Comparison of ENCODE assay signal across 8 cellular contexts in the genomic region with DNA sequence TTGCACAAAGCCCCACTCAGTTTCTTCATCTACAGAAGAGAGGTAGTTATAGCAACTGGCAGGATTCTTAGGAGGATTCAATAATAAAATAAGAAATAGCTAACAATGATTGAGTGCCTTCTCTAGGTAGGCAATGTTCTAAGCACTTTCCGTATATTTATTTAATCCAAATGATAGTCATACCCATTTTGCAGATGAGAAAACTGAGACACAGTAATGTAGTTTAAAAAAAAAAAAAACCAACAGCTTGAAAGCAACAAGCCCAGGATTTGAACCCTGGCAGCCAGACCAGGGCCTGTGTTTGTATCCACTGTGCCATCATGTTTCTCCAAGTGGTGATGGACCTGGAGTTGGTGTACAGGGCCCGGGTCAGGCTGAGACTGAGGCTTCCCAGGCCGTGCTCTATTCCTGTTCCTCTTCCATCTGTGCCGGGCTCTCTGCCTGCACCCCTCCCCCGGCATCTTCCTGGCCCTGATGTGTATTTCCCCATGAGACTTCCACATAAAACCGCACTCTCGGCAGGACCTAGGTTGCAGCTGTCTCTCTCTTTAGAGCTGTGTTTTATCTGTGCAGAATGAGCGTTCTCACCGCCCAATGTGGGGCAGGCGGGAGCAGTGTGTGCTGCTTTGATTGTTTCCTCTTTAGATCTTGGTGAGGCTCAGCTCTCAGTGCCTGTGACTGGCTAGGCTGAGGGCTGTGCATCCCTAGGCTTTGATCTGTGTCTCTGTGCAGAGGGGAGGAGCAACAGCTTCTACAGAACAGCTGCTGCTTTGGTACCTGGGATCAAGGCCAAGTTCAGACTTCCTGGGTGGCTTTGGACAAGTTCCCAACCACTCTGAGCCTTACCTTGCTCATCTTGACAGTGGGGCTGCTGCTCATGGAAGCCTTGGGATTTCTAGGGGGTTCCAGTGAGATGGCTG. TPM values are rescaled to one million over a fixed set of nuclear protein-coding genes. Genes with fewer than 3 reads are reported as not detected.
A peak's percentile ranks its signal among the peaks of the same experiment; 100 is the strongest.
DNase-seq lines count a peak whose midpoint lies in the region; ATAC-seq and TF ChIP-seq lines count a peak whose summit lies in the region.

No MANE protein-coding gene starts in this region.

- H2BK120ac ChIP-seq in neuronal stem cell (ENCODE audit: low read depth, low read length), result no peak overlapping the region

- H3K4ac ChIP-seq in neuronal stem cell (ENCODE audit: low read length), result no peak overlapping the region

- peaks cover 36% of the 10 kb centered on the region for H3K27me3 Mint-ChIP-seq in activated CD8-positive, alpha-beta T cell treated with anti-CD3 and anti-CD28 coated beads, Interleukin-2, amount 10 ng/mL, durations not matched to agents 7 days and 5 days (ENCODE audit: low read depth)
- peaks cover 8% of the 10 kb centered on the region for H3K27me3 Mint-ChIP-seq in nephron progenitor cell (ENCODE audit: low read depth, poor library complexity)

- CTCF ChIA-PET in activated CD8-positive, alpha-beta T cell treated with anti-CD3 and anti-CD28 coated beads, Interleukin-2, amount 10 ng/mL, durations not matched to agents 7 days and 5 days (lab: Charles Lee), result interaction anchor here (1.1 to 1.5 kb wide), 4 partner anchors 14 to 214 kb away, joined by 3 to 9 read pairs (median 4); no protein-coding TSS in a partner anchor

- DNase-seq in GM12865 (ENCODE audit: low read depth) (peak; percentile 56), right atrium auricular region (ENCODE audit: low spot score) (peak; percentile 61), neuronal stem cell (ENCODE audit: low spot score) (no peak), HT-29 (ENCODE audit: low spot score) (no peak), nephron progenitor cell (no peak)
- peak; percentile 42 for DNase-seq in activated CD8-positive, alpha-beta T cell treated with anti-CD3 and anti-CD28 coated beads, Interleukin-2, amount 10 ng/mL, durations not matched to agents 7 days and 5 days

- H4K8ac ChIP-seq in neuronal stem cell (ENCODE audit: low read depth, low read length), result no peak overlapping the region

- H3K4me3 ChIP-seq in GM12865 (ENCODE audit: low read depth, low read length) (no peak overlapping the region), KMS-11 (IDR thresholded peaks at IDR 0.05; ENCODE audit: insufficient read depth, low read depth, low read length) (no peak overlapping the region), right atrium auricular region (no peak overlapping the region), neuronal stem cell (ENCODE audit: low read length in 2 of 2) (no peak overlapping the region)

- no peak overlapping the region for H4K91ac ChIP-seq in neuronal stem cell (ENCODE audit: low read depth, low read length, poor library complexity)

- H2AFZ ChIP-seq in KMS-11 (ENCODE audit: low read depth) (no peak overlapping the region), neuronal stem cell (ENCODE audit: low read length) (no peak overlapping the region)

- H3K9ac ChIP-seq in KMS-11, result no peak overlapping the region
- H3K9ac ChIP-seq in neuronal stem cell (ENCODE audit: low read depth, low read length, poor library complexity), result no peak overlapping the region

- H3K4me3 Mint-ChIP-seq in activated CD8-positive, alpha-beta T cell treated with anti-CD3 and anti-CD28 coated beads, Interleukin-2, amount 10 ng/mL, durations not matched to agents 7 days and 5 days, result no peak overlapping the region
- no peak overlapping the region for H3K4me3 Mint-ChIP-seq in nephron progenitor cell

- no peaks in the 10 kb centered on the region for H3K9me3 Mint-ChIP-seq in activated CD8-positive, alpha-beta T cell treated with anti-CD3 and anti-CD28 coated beads, Interleukin-2, amount 10 ng/mL, durations not matched to agents 7 days and 5 days (ENCODE audit: insufficient read depth)
- no peaks in the 10 kb centered on the region for H3K9me3 Mint-ChIP-seq in nephron progenitor cell

- no peaks in the 10 kb centered on the region for H3K9me3 ChIP-seq in right atrium auricular region
- no peaks in the 10 kb centered on the region for H3K9me3 ChIP-seq in neuronal stem cell (replicated peaks in 1 of 2; ENCODE audit: control insufficient read depth in 2 of 2, insufficient read depth in 1 of 2, low read depth in 1 of 2, low read length in 2 of 2)

- no peak overlapping the region for H3K14ac ChIP-seq in neuronal stem cell (ENCODE audit: low read length)

- TF ChIP-seq CTCF in GM12865 (IDR thresholded peaks at IDR 0.05; ENCODE audit: insufficient read depth, low read depth, low read length, missing control alignments) (no peak), KMS-11 (conservative IDR thresholded peaks at IDR 0.05; ENCODE audit: low read depth, low read length) (no peak), right atrium auricular region (IDR thresholded peaks at IDR 0.05) (no peak), nephron progenitor cell (IDR thresholded peaks at IDR 0.05) (no peak)

- H3K36me3 ChIP-seq in KMS-11 (ENCODE audit: insufficient read depth) (peaks cover 3% of the 10 kb centered on the region; the same call in 1 of the 2 replicates), right atrium auricular region (no peaks in the 10 kb centered on the region), neuronal stem cell (replicated peaks in 1 of 2; ENCODE audit: control insufficient read depth in 2 of 2, insufficient read depth in 2 of 2, low read length in 2 of 2) (no peaks in the 10 kb centered on the region)

- peaks cover 53% of the 10 kb centered on the region for H3K4me1 ChIP-seq in KMS-11 (ENCODE audit: low read depth, poor library complexity, severe bottlenecking)
- peaks cover 0 to 5% of the 10 kb centered on the region in 2 donors for H3K4me1 ChIP-seq in right atrium auricular region
- peaks cover 0 to 3% of the 10 kb centered on the region in 2 donors for H3K4me1 ChIP-seq in neuronal stem cell (ENCODE audit: control insufficient read depth in 2 of 2, insufficient read depth in 1 of 2, low read depth in 1 of 2, low read length in 2 of 2)

- peaks cover 61% of the 10 kb centered on the region; the same call in 1 of the 2 replicates for H3K79me2 ChIP-seq in KMS-11 (ENCODE audit: insufficient read depth, low read depth)

- no peak overlapping the region for H2BK12ac ChIP-seq in neuronal stem cell (ENCODE audit: low read length)

- H3K4me2 ChIP-seq in KMS-11, result peak overlapping the region; percentile 22
- H3K4me2 ChIP-seq in neuronal stem cell (ENCODE audit: insufficient read depth, low read length, poor library complexity, severe bottlenecking), result no peak overlapping the region

- H3K4me1 Mint-ChIP-seq in activated CD8-positive, alpha-beta T cell treated with anti-CD3 and anti-CD28 coated beads, Interleukin-2, amount 10 ng/mL, durations not matched to agents 7 days and 5 days (ENCODE audit: low read depth), result peaks cover 25% of the 10 kb centered on the region
- H3K4me1 Mint-ChIP-seq in nephron progenitor cell, result peaks cover 13% of the 10 kb centered on the region

- H2BK15ac ChIP-seq in neuronal stem cell (ENCODE audit: low read length), result no peak overlapping the region

- H3K79me1 ChIP-seq in neuronal stem cell (ENCODE audit: low read depth, low read length), result no peaks in the 10 kb centered on the region

- no peak overlapping the region for H3K27ac Mint-ChIP-seq in activated CD8-positive, alpha-beta T cell treated with anti-CD3 and anti-CD28 coated beads, Interleukin-2, amount 10 ng/mL, durations not matched to agents 7 days and 5 days
- H3K27ac Mint-ChIP-seq in nephron progenitor cell, result no peak overlapping the region

- H3K23ac ChIP-seq in neuronal stem cell (ENCODE audit: low read depth, low read length, poor library complexity), result no peak overlapping the region

- WGBS in neuronal stem cell (ENCODE audit: extremely low coverage in 2 of 2, insufficient read length in 2 of 2, insufficient replicate concordance in 1 of 2), 2 donors, result no CpG with 5 or more reads among the region's 10 CpGs

- no peaks in the 10 kb centered on the region for H4K20me1 ChIP-seq in KMS-11 (ENCODE audit: insufficient read depth)

- H3K18ac ChIP-seq in neuronal stem cell (ENCODE audit: low read length), result no peak overlapping the region

- no peak overlapping the region for H2BK5ac ChIP-seq in neuronal stem cell (ENCODE audit: low read length)

- H3K27ac ChIP-seq in KMS-11 (no peak overlapping the region; the same call in 1 of the 2 replicates), right atrium auricular region (no peak overlapping the region), neuronal stem cell (replicated peaks; ENCODE audit: low read length) (no peak overlapping the region)

- no peaks in the 10 kb centered on the region for H3K27me3 ChIP-seq in KMS-11 (ENCODE audit: insufficient read depth, low read depth)
- no peaks in the 10 kb centered on the region for H3K27me3 ChIP-seq in right atrium auricular region
- H3K27me3 ChIP-seq in neuronal stem cell (ENCODE audit: control insufficient read depth in 3 of 3, insufficient read depth in 3 of 3, low read depth in 1 of 3, low read length in 3 of 3), result peaks cover 0 to 8% (median 0%) of the 10 kb centered on the region in 3 experiments

- H2AK5ac ChIP-seq in neuronal stem cell (ENCODE audit: low read depth, low read length), result no peak overlapping the region

- POLR2A ChIA-PET in activated CD8-positive, alpha-beta T cell treated with anti-CD3 and anti-CD28 coated beads, Interleukin-2, amount 10 ng/mL, durations not matched to agents 7 days and 5 days (lab: Charles Lee), result interaction anchor here (0.6 kb wide), 1 partner anchor 97 kb away, joined by 3 read pairs; no protein-coding TSS in a partner anchor

- ATAC-seq in activated CD8-positive, alpha-beta T cell treated with anti-CD3 and anti-CD28 coated beads, Interleukin-2, amount 10 ng/mL, durations not matched to agents 7 days and 5 days, result peak; percentile 79
- no peak for ATAC-seq in GM19328 (IDR thresholded peaks at IDR 0.05; ENCODE audit: unreplicated experiment)

- H3K36me3 Mint-ChIP-seq in activated CD8-positive, alpha-beta T cell treated with anti-CD3 and anti-CD28 coated beads, Interleukin-2, amount 10 ng/mL, durations not matched to agents 7 days and 5 days (ENCODE audit: low read depth), result no peaks in the 10 kb centered on the region
- H3K36me3 Mint-ChIP-seq in nephron progenitor cell (ENCODE audit: low read depth), result no peaks in the 10 kb centered on the region

RNA-seq across cellular contexts. Expression of gene TOX2, which starts 49.5 kb away (rescaled TPM):
- under 1 TPM; 0.31 to 0.61 TPM for total RNA-seq in activated CD8-positive, alpha-beta T cell treated with anti-CD3 and anti-CD28 coated beads, Interleukin-2, amount 10 ng/mL, durations not matched to agents 7 days and 5 days
- under 1 TPM; 0.30 to 0.63 TPM for total RNA-seq in right atrium auricular region
- polyA plus RNA-seq in neuronal stem cell (2013, experiment 1 of 2), result 16.8 TPM
- polyA plus RNA-seq in neuronal stem cell (2013, experiment 2 of 2), result 15.7 TPM
- total RNA-seq in HT-29 (2014; rRNA removed; shearing (Covaris generic)), result 0.18 and 1.9 TPM in 2 replicates

Comparison
In these comparisons a context has a peak if more than half of its experiments do, and no peak if none do; other contexts are left out.
1. DNase-seq: peak in GM12865 (single experiment), activated CD8-positive, alpha-beta T cell treated with anti-CD3 and anti-CD28 coated beads, Interleukin-2, amount 10 ng/mL, durations not matched to agents 7 days and 5 days (single experiment) and right atrium auricular region (single experiment); none in neuronal stem cell (single experiment), HT-29 (single experiment) and nephron progenitor cell (single experiment).